Comparison of ENCODE assay signal across 8 cellular contexts in genomic region chr11:125110996-125111340, GRCh38. TPM values are rescaled to one million over a fixed set of nuclear protein-coding genes. Genes with fewer than 3 reads are reported as not detected.
A peak's percentile ranks its signal among the peaks of the same experiment; 100 is the strongest.
DNase-seq lines count a peak whose midpoint lies in the region; ATAC-seq, FAIRE-seq and TF ChIP-seq lines count a peak whose summit lies in the region.

No MANE protein-coding gene starts in this region.

- H3K4me3 ChIP-seq in AG09309 (ENCODE audit: control insufficient read depth, low read depth, low read length) (peak overlapping the region; percentile 99), Peyer's patch (peak overlapping the region; percentile 68 to 87 (median 74)), dorsolateral prefrontal cortex (peak overlapping the region; percentile 50 to 97 (median 86))

- no peak for ATAC-seq in natural killer cell treated with Interleukin-12 subunit alpha and Interleukin-12 subunit beta and Interleukin-15 and Interleukin-18, amount 100 ng/mL, for 72 hours

- no peaks in the 10 kb centered on the region for H3K36me3 ChIP-seq in Peyer's patch

- TF ChIP-seq POLR2A in GM12891 (IDR thresholded peaks at IDR 0.05; ENCODE audit: low read depth, low read length) (no peak), Peyer's patch (IDR thresholded peaks at IDR 0.05) (no peak)

- H3K27me3 Mint-ChIP-seq in natural killer cell treated with Interleukin-12 subunit alpha and Interleukin-12 subunit beta and Interleukin-15 and Interleukin-18, amount 100 ng/mL, for 72 hours = peaks cover 0 to 2% of the 10 kb centered on the region in 2 donors

- H3K27ac ChIP-seq in Peyer's patch (peak overlapping the region; percentile 75 to 87 (median 80)), dorsolateral prefrontal cortex (peak overlapping the region in 51 of 59 donors; percentile 27 to 92 (median 71))

- FAIRE-seq in GM12891 (lab: Jason Lieb, UNC) = peak; percentile 70

- H3K4me1 ChIP-seq in Peyer's patch = peaks cover 0 to 6% (median 2%) of the 10 kb centered on the region in 4 donors

- TF ChIP-seq CTCF in AG09309 (IDR thresholded peaks at IDR 0.05; ENCODE audit: control insufficient read depth, insufficient read depth, low read depth, low read length, missing control alignments) (no peak), Peyer's patch (IDR thresholded peaks at IDR 0.05) (no peak), dorsolateral prefrontal cortex (IDR thresholded peaks at IDR 0.05 in 54 of 56, conservative IDR thresholded peaks at IDR 0.05 in 2 of 56; ENCODE audit: low read depth in 1 of 56, partially characterized antibody in 56 of 56) (no peak)

- no peak for DNase-seq in AG09309 (ENCODE audit: low read depth)
- no peak for DNase-seq in GM12891 (ENCODE audit: insufficient read length, low spot score)
- peak in 1 of 3 donors; percentile 50 for DNase-seq in Peyer's patch
- DNase-seq in dorsolateral prefrontal cortex = peak in 1 of 10 donors; percentile 28
- no peak for DNase-seq in natural killer cell treated with Interleukin-12 subunit alpha and Interleukin-12 subunit beta and Interleukin-15 and Interleukin-18, amount 100 ng/mL, for 72 hours (ENCODE audit: low spot score)
- no peak for DNase-seq in dedifferentiated amniotic fluid mesenchymal stem cell (ENCODE audit: extremely low spot score)
- DNase-seq in central memory CD4-positive, alpha-beta T cell = no peak
- DNase-seq in retina = no peak

- H3K36me3 Mint-ChIP-seq in natural killer cell treated with Interleukin-12 subunit alpha and Interleukin-12 subunit beta and Interleukin-15 and Interleukin-18, amount 100 ng/mL, for 72 hours = peaks cover 5% of the 10 kb centered on the region

- intact Hi-C loops in dorsolateral prefrontal cortex (cut with DNase I) = loop anchor here (5.0 to 10.0 kb wide), 6 partner anchors 51 to 516 kb away; partner anchors contain the start of genes CCDC15 (in 2 of the 2), CHEK1 (in 1 of the 2), FEZ1 (in 1 of the 2) and PKNOX2 (in 1 of the 2)

- no peaks in the 10 kb centered on the region for H3K9me3 ChIP-seq in Peyer's patch

- H3K4me1 Mint-ChIP-seq in natural killer cell treated with Interleukin-12 subunit alpha and Interleukin-12 subunit beta and Interleukin-15 and Interleukin-18, amount 100 ng/mL, for 72 hours (ENCODE audit: low read depth in 2 of 2) = peaks cover 22 to 26% of the 10 kb centered on the region in 2 donors

- H3K27me3 ChIP-seq in Peyer's patch = no peaks in the 10 kb centered on the region
- no peaks in the 10 kb centered on the region for H3K27me3 ChIP-seq in dorsolateral prefrontal cortex

- peak overlapping the region; percentile 98 for H3K4me3 Mint-ChIP-seq in natural killer cell treated with Interleukin-12 subunit alpha and Interleukin-12 subunit beta and Interleukin-15 and Interleukin-18, amount 100 ng/mL, for 72 hours

- H3K27ac Mint-ChIP-seq in natural killer cell treated with Interleukin-12 subunit alpha and Interleukin-12 subunit beta and Interleukin-15 and Interleukin-18, amount 100 ng/mL, for 72 hours = peak overlapping the region; percentile 95 to 96

- peaks cover 4% of the 10 kb centered on the region for H3K9me3 Mint-ChIP-seq in natural killer cell treated with Interleukin-12 subunit alpha and Interleukin-12 subunit beta and Interleukin-15 and Interleukin-18, amount 100 ng/mL, for 72 hours

TF ChIP-seq in GM12891, 5 proteins besides CTCF, POLR2A, EP300 and RAD21:
- no peak for TF ChIP-seq POLR2AphosphoS5 (IDR thresholded peaks at IDR 0.05; ENCODE audit: low read depth, low read length)
- no peak for TF ChIP-seq POU2F2 (IDR thresholded peaks at IDR 0.05; ENCODE audit: low read depth, low read length)
- TF ChIP-seq TAF1 (IDR thresholded peaks at IDR 0.05; ENCODE audit: low read depth, low read length) = no peak
- no peak for TF ChIP-seq PAX5 (IDR thresholded peaks at IDR 0.05; ENCODE audit: insufficient read depth, low read length, severe bottlenecking)
- TF ChIP-seq SPI1 (IDR thresholded peaks at IDR 0.05; ENCODE audit: low read depth, low read length) = no peak; the same call in 1 of the 2 replicates

RNA-seq across cellular contexts. Expression of gene TMEM218, which starts 0.5 kb away (rescaled TPM):
- 19.0 TPM for polyA plus RNA-seq in GM12891 (2012; ENCODE audit: low read depth, missing spikeins)
- total RNA-seq in Peyer's patch (10 to 100 TPM; 11.4 to 19.2 (median 15.4) TPM), dorsolateral prefrontal cortex (10 to 100 TPM in 52 of 120 experiments, 1 to 10 TPM in 68; 5.4 to 17.7 (median 9.7) TPM)
- total RNA-seq in natural killer cell treated with Interleukin-12 subunit alpha and Interleukin-12 subunit beta and Interleukin-15 and Interleukin-18, amount 100 ng/mL, for 72 hours = 10 to 100 TPM; 14.2 to 19.7 TPM

RNA-seq across cellular contexts. Expression of gene SLC37A2, which starts 47.9 kb away (rescaled TPM):
- polyA plus RNA-seq in GM12891 (2012; ENCODE audit: low read depth, missing spikeins) = 1.7 TPM
- 1 to 10 TPM in 3 of 4 donors, under 1 TPM in 1; 0.88 to 6.6 (median 2.6) TPM for total RNA-seq in Peyer's patch
- 1 to 10 TPM in 108 of 120 experiments, under 1 TPM in 12; 0.24 to 9.8 (median 2.3) TPM for total RNA-seq in dorsolateral prefrontal cortex
- total RNA-seq in natural killer cell treated with Interleukin-12 subunit alpha and Interleukin-12 subunit beta and Interleukin-15 and Interleukin-18, amount 100 ng/mL, for 72 hours = 1 to 10 TPM in 1 of 2 donors, under 1 TPM in 1; 0.36 to 1.0 TPM

RNA-seq across cellular contexts. Expression of gene PKNOX2, which starts 53.6 kb away (rescaled TPM):
- not detected for polyA plus RNA-seq in GM12891 (2012; ENCODE audit: low read depth, missing spikeins)
- 1 to 10 TPM in 2 of 4 donors, not detected in 2; 1.4 to 8.3 TPM for total RNA-seq in Peyer's patch
- total RNA-seq in dorsolateral prefrontal cortex = 10 to 100 TPM; 19.6 to 99.6 (median 55.2) TPM
- not detected for total RNA-seq in natural killer cell treated with Interleukin-12 subunit alpha and Interleukin-12 subunit beta and Interleukin-15 and Interleukin-18, amount 100 ng/mL, for 72 hours
